Comparison of ENCODE assay signal across 2 cellular contexts in genomic region chr10:122091722-122092121, GRCh38.
TF ChIP-seq lines count a peak whose summit lies in the region.

No MANE protein-coding gene starts in this region.

TF ChIP-seq in HepG2, 621 proteins besides CTCF, POLR2A, EP300 and RAD21:
- TF ChIP-seq, protein P1, sequence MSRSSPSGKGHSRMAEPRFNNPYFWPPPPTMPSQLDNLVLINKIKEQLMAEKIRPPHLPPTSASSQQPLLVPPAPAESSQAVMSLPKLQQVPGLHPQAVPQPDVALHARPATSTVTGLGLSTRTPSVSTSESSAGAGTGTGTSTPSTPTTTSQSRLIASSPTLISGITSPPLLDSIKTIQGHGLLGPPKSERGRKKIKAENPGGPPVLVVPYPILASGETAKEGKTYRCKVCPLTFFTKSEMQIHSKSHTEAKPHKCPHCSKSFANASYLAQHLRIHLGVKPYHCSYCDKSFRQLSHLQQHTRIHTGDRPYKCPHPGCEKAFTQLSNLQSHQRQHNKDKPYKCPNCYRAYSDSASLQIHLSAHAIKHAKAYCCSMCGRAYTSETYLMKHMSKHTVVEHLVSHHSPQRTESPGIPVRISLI (CRISPR knock-in tag; IDR thresholded peaks at IDR 0.05; ENCODE audit: borderline replicate concordance): no peak
- TF ChIP-seq ZNF629 (CRISPR knock-in tag; conservative IDR thresholded peaks at IDR 0.05) (peak; percentile 92), ZMYM3 (CRISPR knock-in tag; IDR thresholded peaks at IDR 0.05) (0 out of 2 replicates have a peak, but pooled peaks have one; percentile 45)

TF ChIP-seq in K562, 482 proteins besides CTCF, POLR2A, EP300 and RAD21 (continued from another document):
- no peak for TF ChIP-seq ZNF518B (CRISPR knock-in tag; IDR thresholded peaks at IDR 0.05)
- TF ChIP-seq E2F6 (IDR thresholded peaks at IDR 0.05; ENCODE audit: borderline replicate concordance in 1 of 2, extremely low read depth in 1 of 2, insufficient read depth in 1 of 2, insufficient read length in 1 of 2, low read depth in 1 of 2, low read length in 1 of 2, poor library complexity in 1 of 2, severe bottlenecking in 1 of 2): no peak
- TF ChIP-seq THRAP3 (IDR thresholded peaks at IDR 0.05; ENCODE audit: borderline replicate concordance): no peak
- 0 out of 2 replicates have a peak, but pooled peaks have one; percentile 15 for TF ChIP-seq BCOR (IDR thresholded peaks at IDR 0.05)
- TF ChIP-seq PREB (CRISPR knock-in tag; IDR thresholded peaks at IDR 0.05): no peak
- peak; percentile 59 for TF ChIP-seq RBM25 (IDR thresholded peaks at IDR 0.05; ENCODE audit: low read depth, low read length, severe bottlenecking)
- TF ChIP-seq, protein P2, sequence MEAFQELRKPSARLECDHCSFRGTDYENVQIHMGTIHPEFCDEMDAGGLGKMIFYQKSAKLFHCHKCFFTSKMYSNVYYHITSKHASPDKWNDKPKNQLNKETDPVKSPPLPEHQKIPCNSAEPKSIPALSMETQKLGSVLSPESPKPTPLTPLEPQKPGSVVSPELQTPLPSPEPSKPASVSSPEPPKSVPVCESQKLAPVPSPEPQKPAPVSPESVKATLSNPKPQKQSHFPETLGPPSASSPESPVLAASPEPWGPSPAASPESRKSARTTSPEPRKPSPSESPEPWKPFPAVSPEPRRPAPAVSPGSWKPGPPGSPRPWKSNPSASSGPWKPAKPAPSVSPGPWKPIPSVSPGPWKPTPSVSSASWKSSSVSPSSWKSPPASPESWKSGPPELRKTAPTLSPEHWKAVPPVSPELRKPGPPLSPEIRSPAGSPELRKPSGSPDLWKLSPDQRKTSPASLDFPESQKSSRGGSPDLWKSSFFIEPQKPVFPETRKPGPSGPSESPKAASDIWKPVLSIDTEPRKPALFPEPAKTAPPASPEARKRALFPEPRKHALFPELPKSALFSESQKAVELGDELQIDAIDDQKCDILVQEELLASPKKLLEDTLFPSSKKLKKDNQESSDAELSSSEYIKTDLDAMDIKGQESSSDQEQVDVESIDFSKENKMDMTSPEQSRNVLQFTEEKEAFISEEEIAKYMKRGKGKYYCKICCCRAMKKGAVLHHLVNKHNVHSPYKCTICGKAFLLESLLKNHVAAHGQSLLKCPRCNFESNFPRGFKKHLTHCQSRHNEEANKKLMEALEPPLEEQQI (IDR thresholded peaks at IDR 0.05): no peak
- TF ChIP-seq E2F8 (IDR thresholded peaks at IDR 0.05; ENCODE audit: low read depth, partially characterized antibody): no peak
- TF ChIP-seq ZFP36 (IDR thresholded peaks at IDR 0.05; ENCODE audit: low read depth, low read length, partially characterized antibody): no peak
- no peak for TF ChIP-seq PHF8 (IDR thresholded peaks at IDR 0.05; ENCODE audit: borderline replicate concordance, low read length)
- TF ChIP-seq ZNF511 (CRISPR knock-in tag; IDR thresholded peaks at IDR 0.05): no peak
- TF ChIP-seq ZBTB12 (CRISPR knock-in tag; IDR thresholded peaks at IDR 0.05): no peak
- TF ChIP-seq GABPA (tag; conservative IDR thresholded peaks at IDR 0.05; ENCODE audit: low read depth): no peak
TF ChIP-seq in K562: peak in this region for 2.
